Comparison of ENCODE assay signal across 8 cellular contexts in the genomic region with DNA sequence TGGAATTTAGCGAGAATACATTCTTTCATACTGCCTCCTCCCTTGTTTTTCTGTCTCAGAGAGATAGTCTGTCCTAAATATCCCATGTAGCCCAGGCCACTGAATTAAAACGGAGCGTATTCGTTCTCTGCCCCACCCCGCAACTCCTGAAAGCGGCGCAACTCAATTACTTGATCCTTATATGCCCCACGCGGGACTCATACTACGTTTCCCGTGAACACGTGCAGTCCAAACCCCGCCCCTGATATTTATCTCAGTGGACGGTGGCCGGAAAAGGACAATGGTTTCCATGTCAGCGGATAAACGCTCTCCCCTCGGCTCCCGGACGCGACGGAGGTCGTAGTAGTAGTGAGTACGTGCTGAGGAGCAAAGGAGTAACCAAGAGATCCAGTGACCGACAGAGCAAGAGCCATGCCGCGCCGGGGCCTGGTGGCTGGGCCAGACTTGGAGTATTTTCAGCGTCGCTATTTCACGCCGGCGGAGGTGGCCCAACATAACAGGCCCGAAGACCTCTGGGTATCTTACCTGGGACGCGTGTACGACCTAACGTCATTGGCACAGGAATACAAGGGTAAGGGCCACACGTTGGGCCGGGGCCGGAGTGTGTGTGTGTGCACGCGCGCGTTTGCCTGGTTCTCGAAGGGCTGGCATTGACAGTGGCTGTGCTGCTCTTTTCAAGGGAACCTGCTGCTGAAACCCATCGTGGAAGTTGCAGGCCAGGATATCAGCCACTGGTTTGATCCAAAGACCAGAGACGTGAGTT. TPM values are rescaled to one million over a fixed set of nuclear protein-coding genes. Genes with fewer than 3 reads are reported as not detected.
A peak's percentile ranks its signal among the peaks of the same experiment; 100 is the strongest.
DNase-seq lines count a peak whose midpoint lies in the region; ATAC-seq and TF ChIP-seq lines count a peak whose summit lies in the region.

A gene with protein sequence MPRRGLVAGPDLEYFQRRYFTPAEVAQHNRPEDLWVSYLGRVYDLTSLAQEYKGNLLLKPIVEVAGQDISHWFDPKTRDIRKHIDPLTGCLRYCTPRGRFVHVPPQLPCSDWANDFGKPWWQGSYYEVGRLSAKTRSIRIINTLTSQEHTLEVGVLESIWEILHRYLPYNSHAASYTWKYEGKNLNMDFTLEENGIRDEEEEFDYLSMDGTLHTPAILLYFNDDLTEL (plus strand): TSS at position 280 of the 763 bp plus-strand sequence. CDS start 132 bp downstream, at position 412.

- TF ChIP-seq CTCF in AG04449 (IDR thresholded peaks at IDR 0.05; ENCODE audit: insufficient read depth, low read length, missing control alignments) = no peak
- no peak for TF ChIP-seq CTCF in coronary artery (IDR thresholded peaks at IDR 0.05)
- TF ChIP-seq CTCF in liver (IDR thresholded peaks at IDR 0.05; ENCODE audit: low read depth, low read length, missing input control) = no peak

- DNase-seq in AG04449 (ENCODE audit: low read depth, low spot score) = no peak
- peak; percentile 88 for DNase-seq in NCI-H446 treated with DMSO at 0.1 percent for 48 hours (lab: John Stamatoyannopoulos, UW)
- DNase-seq in activated CD4-positive, alpha-beta T cell treated with anti-CD3 and anti-CD28 coated beads for 4 hours = peak; percentile 89 to 90
- DNase-seq in coronary artery (ENCODE audit: low spot score) = peak; percentile 95
- DNase-seq in stimulated activated CD4-positive, alpha-beta T cell treated with anti-CD3 and anti-CD28 coated beads, Interleukin-4, amount 100 ng/mL, for 1 hour = peak; percentile 81

- peaks cover 5 to 45% (median 34%) of the 10 kb centered on the region in 4 donors for H3K4me1 ChIP-seq in liver (ENCODE audit: control insufficient read depth in 4 of 4, insufficient read depth in 4 of 4, low read length in 3 of 4)

- ATAC-seq in GM18907 (IDR thresholded peaks at IDR 0.05; ENCODE audit: unreplicated experiment) (peak; percentile 49), HG03139 (IDR thresholded peaks at IDR 0.05; ENCODE audit: unreplicated experiment) (peak; percentile 30)

- POLR2A ChIA-PET in AG04449 (lab: Yijun Ruan, JAX) = interaction anchor here (0.5 to 2.6 kb wide), 12 partner anchors 11 to 155 kb away, joined by 3 to 48 read pairs (median 4); a partner anchor contains a TSS

- H3K27ac ChIP-seq in coronary artery (peak within 1 kb of the TSS; percentile 81 to 94), liver (ENCODE audit: low read depth in 1 of 2, low read length in 2 of 2) (peak within 1 kb of the TSS; percentile 86 to 97)

- no peaks in the 10 kb centered on the region for H3K27me3 ChIP-seq in liver (ENCODE audit: control insufficient read depth in 4 of 4, insufficient read depth in 4 of 4, low read length in 3 of 4)

- WGBS in liver = 1% methylated on average over 48 of the region's 48 CpGs

- peak within 1 kb of the TSS; percentile 79 to 81 for H3K9ac ChIP-seq in liver (ENCODE audit: low read depth in 1 of 2, low read length in 2 of 2)

- H3K36me3 ChIP-seq in liver (ENCODE audit: control insufficient read depth in 4 of 4, insufficient read depth in 3 of 4, low read depth in 1 of 4, low read length in 3 of 4) = peaks cover 2 to 3% (median 3%) of the 10 kb centered on the region in 4 donors

- H3K4me3 ChIP-seq in AG04449 (ENCODE audit: low read depth, low read length) (peak within 1 kb of the TSS; percentile 80), coronary artery (peak within 1 kb of the TSS; percentile 80), liver (ENCODE audit: low read depth in 1 of 3, low read length in 3 of 3) (peak within 1 kb of the TSS; percentile 66 to 95 (median 93))

- TF ChIP-seq RAD21 in liver (IDR thresholded peaks at IDR 0.05) = peak in 1 of 2 donors; percentile 36

- CTCF ChIA-PET in AG04449 (lab: Yijun Ruan, JAX) = interaction anchor here (0.7 to 8.3 kb wide), 22 partner anchors 9 to 204 kb away, joined by 3 to 77 read pairs (median 5); no protein-coding TSS in a partner anchor

- H3K9me3 ChIP-seq in liver (ENCODE audit: control insufficient read depth in 4 of 4, low read length in 3 of 4) = no peaks in the 10 kb centered on the region

TF ChIP-seq in liver, 16 proteins besides CTCF, POLR2A, EP300 and RAD21:
- TF ChIP-seq YY1 (IDR thresholded peaks at IDR 0.05) (peak; percentile 28), TAF1 (conservative IDR thresholded peaks at IDR 0.05) (peak; percentile 6), HNF4G (IDR thresholded peaks at IDR 0.05) (no peak), SP1 (IDR thresholded peaks at IDR 0.05) (peak; percentile 69), GABPA (IDR thresholded peaks at IDR 0.05 in 1 of 2, conservative IDR thresholded peaks at IDR 0.05 in 1 of 2) (peak in 1 of 2 donors; percentile 62), HNF4A (conservative IDR thresholded peaks at IDR 0.05) (peak in 1 of 2 donors; percentile 10), NR2F2 (IDR thresholded peaks at IDR 0.05) (peak; percentile 38), JUND (IDR thresholded peaks at IDR 0.05) (peak; percentile 33 to 47), RXRA (IDR thresholded peaks at IDR 0.05) (peak; percentile 14 to 39), EGR1 (IDR thresholded peaks at IDR 0.05; ENCODE audit: low read depth in 2 of 2) (peak in 1 of 2 donors; percentile 12), FOXA2 (IDR thresholded peaks at IDR 0.05) (peak; percentile 10), FOXA1 (IDR thresholded peaks at IDR 0.05) (no peak)
- TF ChIP-seq, protein P1, sequence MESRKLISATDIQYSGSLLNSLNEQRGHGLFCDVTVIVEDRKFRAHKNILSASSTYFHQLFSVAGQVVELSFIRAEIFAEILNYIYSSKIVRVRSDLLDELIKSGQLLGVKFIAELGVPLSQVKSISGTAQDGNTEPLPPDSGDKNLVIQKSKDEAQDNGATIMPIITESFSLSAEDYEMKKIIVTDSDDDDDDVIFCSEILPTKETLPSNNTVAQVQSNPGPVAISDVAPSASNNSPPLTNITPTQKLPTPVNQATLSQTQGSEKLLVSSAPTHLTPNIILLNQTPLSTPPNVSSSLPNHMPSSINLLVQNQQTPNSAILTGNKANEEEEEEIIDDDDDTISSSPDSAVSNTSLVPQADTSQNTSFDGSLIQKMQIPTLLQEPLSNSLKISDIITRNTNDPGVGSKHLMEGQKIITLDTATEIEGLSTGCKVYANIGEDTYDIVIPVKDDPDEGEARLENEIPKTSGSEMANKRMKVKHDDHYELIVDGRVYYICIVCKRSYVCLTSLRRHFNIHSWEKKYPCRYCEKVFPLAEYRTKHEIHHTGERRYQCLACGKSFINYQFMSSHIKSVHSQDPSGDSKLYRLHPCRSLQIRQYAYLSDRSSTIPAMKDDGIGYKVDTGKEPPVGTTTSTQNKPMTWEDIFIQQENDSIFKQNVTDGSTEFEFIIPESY (IDR thresholded peaks at IDR 0.05) = peak; percentile 99
- TF ChIP-seq, protein P2, sequence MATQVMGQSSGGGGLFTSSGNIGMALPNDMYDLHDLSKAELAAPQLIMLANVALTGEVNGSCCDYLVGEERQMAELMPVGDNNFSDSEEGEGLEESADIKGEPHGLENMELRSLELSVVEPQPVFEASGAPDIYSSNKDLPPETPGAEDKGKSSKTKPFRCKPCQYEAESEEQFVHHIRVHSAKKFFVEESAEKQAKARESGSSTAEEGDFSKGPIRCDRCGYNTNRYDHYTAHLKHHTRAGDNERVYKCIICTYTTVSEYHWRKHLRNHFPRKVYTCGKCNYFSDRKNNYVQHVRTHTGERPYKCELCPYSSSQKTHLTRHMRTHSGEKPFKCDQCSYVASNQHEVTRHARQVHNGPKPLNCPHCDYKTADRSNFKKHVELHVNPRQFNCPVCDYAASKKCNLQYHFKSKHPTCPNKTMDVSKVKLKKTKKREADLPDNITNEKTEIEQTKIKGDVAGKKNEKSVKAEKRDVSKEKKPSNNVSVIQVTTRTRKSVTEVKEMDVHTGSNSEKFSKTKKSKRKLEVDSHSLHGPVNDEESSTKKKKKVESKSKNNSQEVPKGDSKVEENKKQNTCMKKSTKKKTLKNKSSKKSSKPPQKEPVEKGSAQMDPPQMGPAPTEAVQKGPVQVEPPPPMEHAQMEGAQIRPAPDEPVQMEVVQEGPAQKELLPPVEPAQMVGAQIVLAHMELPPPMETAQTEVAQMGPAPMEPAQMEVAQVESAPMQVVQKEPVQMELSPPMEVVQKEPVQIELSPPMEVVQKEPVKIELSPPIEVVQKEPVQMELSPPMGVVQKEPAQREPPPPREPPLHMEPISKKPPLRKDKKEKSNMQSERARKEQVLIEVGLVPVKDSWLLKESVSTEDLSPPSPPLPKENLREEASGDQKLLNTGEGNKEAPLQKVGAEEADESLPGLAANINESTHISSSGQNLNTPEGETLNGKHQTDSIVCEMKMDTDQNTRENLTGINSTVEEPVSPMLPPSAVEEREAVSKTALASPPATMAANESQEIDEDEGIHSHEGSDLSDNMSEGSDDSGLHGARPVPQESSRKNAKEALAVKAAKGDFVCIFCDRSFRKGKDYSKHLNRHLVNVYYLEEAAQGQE (IDR thresholded peaks at IDR 0.05) = peak; percentile 41
- TF ChIP-seq, protein P3, sequence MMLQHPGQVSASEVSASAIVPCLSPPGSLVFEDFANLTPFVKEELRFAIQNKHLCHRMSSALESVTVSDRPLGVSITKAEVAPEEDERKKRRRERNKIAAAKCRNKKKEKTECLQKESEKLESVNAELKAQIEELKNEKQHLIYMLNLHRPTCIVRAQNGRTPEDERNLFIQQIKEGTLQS (IDR thresholded peaks at IDR 0.05) = no peak
- TF ChIP-seq, protein P4, sequence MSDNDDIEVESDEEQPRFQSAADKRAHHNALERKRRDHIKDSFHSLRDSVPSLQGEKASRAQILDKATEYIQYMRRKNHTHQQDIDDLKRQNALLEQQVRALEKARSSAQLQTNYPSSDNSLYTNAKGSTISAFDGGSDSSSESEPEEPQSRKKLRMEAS (IDR thresholded peaks at IDR 0.05) = peak; percentile 96
TF ChIP-seq in liver: peak in this region for 13.

RNA-seq across cellular contexts. Expression of the gene that starts here (rescaled TPM):
- total RNA-seq in liver = 10 to 100 TPM in 1 of 2 donors, 1 to 10 TPM in 1; 4.4 to 12.0 TPM
- 1 to 10 TPM; 2.5 to 8.8 TPM for polyA plus RNA-seq in liver
